26 cellular contexts compared by ENCODE assay signal in genomic region chrX:20159811-20160385, GRCh38. TPM values are rescaled to one million over a fixed set of nuclear protein-coding genes. Genes with fewer than 3 reads are reported as not detected.
DNase-seq lines count a peak whose midpoint lies in the region; ATAC-seq and TF ChIP-seq lines count a peak whose summit lies in the region.
"Had no signal": no experiment of that assay in that cellular context is flagged by ENCODE, and none has a peak within 500 bp of the region (broad histone marks: within the 10 kb centered on the region; RNA-seq: fewer than 3 reads in every experiment).

No MANE protein-coding gene starts in this region.

- no peaks in the 10 kb centered on the region for H3K27me3 Mint-ChIP-seq in activated CD4-positive, alpha-beta memory T cell treated with anti-CD3 and anti-CD28 coated beads for 36 hours
- H3K27me3 Mint-ChIP-seq in activated CD4-positive, alpha-beta memory T cell treated with anti-CD3 and anti-CD28 coated beads, Interleukin-2, amount 10 ng/mL, durations not matched to agents 7 days and 5 days = no peaks in the 10 kb centered on the region
- no peaks in the 10 kb centered on the region for H3K27me3 Mint-ChIP-seq in CD8-positive, alpha-beta T cell (ENCODE audit: low read depth)
- no peaks in the 10 kb centered on the region for H3K27me3 Mint-ChIP-seq in T-helper 17 cell

- H3K4me1 Mint-ChIP-seq in activated CD4-positive, alpha-beta memory T cell treated with anti-CD3 and anti-CD28 coated beads for 36 hours (ENCODE audit: low read depth) = no peaks in the 10 kb centered on the region
- H3K4me1 Mint-ChIP-seq in activated CD4-positive, alpha-beta memory T cell treated with anti-CD3 and anti-CD28 coated beads, Interleukin-2, amount 10 ng/mL, durations not matched to agents 7 days and 5 days = no peaks in the 10 kb centered on the region
- H3K4me1 Mint-ChIP-seq in CD8-positive, alpha-beta T cell (ENCODE audit: low read depth) = peaks cover 3% of the 10 kb centered on the region
- peaks cover 4% of the 10 kb centered on the region for H3K4me1 Mint-ChIP-seq in T-helper 17 cell
- H3K4me1 Mint-ChIP-seq: GM23338 had no signal

- H3K27ac Mint-ChIP-seq in activated CD4-positive, alpha-beta memory T cell treated with anti-CD3 and anti-CD28 coated beads for 36 hours = peak overlapping the region; percentile 10
- no peak overlapping the region for H3K27ac Mint-ChIP-seq in activated CD4-positive, alpha-beta memory T cell treated with anti-CD3 and anti-CD28 coated beads, Interleukin-2, amount 10 ng/mL, durations not matched to agents 7 days and 5 days
- peak overlapping the region; percentile 71 for H3K27ac Mint-ChIP-seq in CD8-positive, alpha-beta T cell
- H3K27ac Mint-ChIP-seq in T-helper 17 cell = peak overlapping the region; percentile 57
- H3K27ac Mint-ChIP-seq: GM23338 had no signal

- CTCF ChIA-PET in activated CD4-positive, alpha-beta memory T cell treated with anti-CD3 and anti-CD28 coated beads for 36 hours (lab: Charles Lee) = no interaction called here
- CTCF ChIA-PET in activated CD4-positive, alpha-beta memory T cell treated with anti-CD3 and anti-CD28 coated beads, Interleukin-2, amount 10 ng/mL, durations not matched to agents 7 days and 5 days (lab: Charles Lee) = no interaction called here
- CTCF ChIA-PET in CD8-positive, alpha-beta T cell (lab: Charles Lee) = no interaction called here

- H3K4me1 ChIP-seq in CD8-positive, alpha-beta T cell (ENCODE audit: insufficient read depth, low read length) = no peaks in the 10 kb centered on the region

- ATAC-seq in CD8-positive, alpha-beta T cell = no peak
- ATAC-seq in T-helper 17 cell = no peak
- ATAC-seq: GM12878, GM23338, Panc1 had no signal

- no peaks in the 10 kb centered on the region for H3K9me3 Mint-ChIP-seq in activated CD4-positive, alpha-beta memory T cell treated with anti-CD3 and anti-CD28 coated beads for 36 hours
- no peaks in the 10 kb centered on the region for H3K9me3 Mint-ChIP-seq in activated CD4-positive, alpha-beta memory T cell treated with anti-CD3 and anti-CD28 coated beads, Interleukin-2, amount 10 ng/mL, durations not matched to agents 7 days and 5 days
- no peaks in the 10 kb centered on the region for H3K9me3 Mint-ChIP-seq in CD8-positive, alpha-beta T cell
- H3K9me3 Mint-ChIP-seq: GM23338 had no signal

- intact Hi-C loops in activated CD4-positive, alpha-beta memory T cell treated with anti-CD3 and anti-CD28 coated beads for 36 hours (cut with micrococcal nuclease) = no loop called here
- intact Hi-C loops in CD8-positive, alpha-beta T cell (cut with DNase I, micrococcal nuclease) = no loop called here

- peaks cover 12% of the 10 kb centered on the region for H3K36me3 ChIP-seq in CD8-positive, alpha-beta T cell (ENCODE audit: insufficient read depth, low read length)

- no peaks in the 10 kb centered on the region for H3K9me3 ChIP-seq in CD8-positive, alpha-beta T cell (ENCODE audit: low read length)
- no peaks in the 10 kb centered on the region for H3K9me3 ChIP-seq in T-helper 17 cell (ENCODE audit: control insufficient read depth, low read length, poor library complexity, severe bottlenecking)
- H3K9me3 ChIP-seq: HAP-1 had no signal

- H3K27ac ChIP-seq in CD8-positive, alpha-beta T cell (ENCODE audit: low read depth, low read length) = no peak overlapping the region
- H3K27ac ChIP-seq: KMS-11 had no signal

- DNase-seq in activated CD4-positive, alpha-beta memory T cell treated with anti-CD3 and anti-CD28 coated beads for 36 hours = no peak
- no peak for DNase-seq in activated CD4-positive, alpha-beta memory T cell treated with anti-CD3 and anti-CD28 coated beads, Interleukin-2, amount 10 ng/mL, durations not matched to agents 7 days and 5 days
- no peak for DNase-seq in CD8-positive, alpha-beta T cell
- DNase-seq in T-helper 17 cell (no peak), foreskin melanocyte (peak; percentile 39), glomerular visceral epithelial cell (ENCODE audit: extremely low spot score) (no peak)
- DNase-seq in activated CD4-positive, alpha-beta T cell treated with anti-CD3 and anti-CD28 coated beads, Interleukin-2, amount 50 U/mL, for 48 hours = no peak
- no peak for DNase-seq in activated effector memory CD4-positive, alpha-beta T cell treated with anti-CD3 and anti-CD28 coated beads, Interleukin-2, amount 50 U/mL, for 16 hours
- DNase-seq: 8988T, AML-193, C1 segment of cervical spinal cord, DND-41, IMR-90, MV-4-11, NCI-H1694, NCI-H2081, NCI-H2171, NCI-H345, NCI-H524, NCI-H82, SIG-M5 had no signal

- H3K27me3 ChIP-seq in CD8-positive, alpha-beta T cell (ENCODE audit: insufficient read depth, low read length) = no peaks in the 10 kb centered on the region

- no peak overlapping the region for H3K4me3 ChIP-seq in CD8-positive, alpha-beta T cell (ENCODE audit: low read depth, low read length)
- H3K4me3 ChIP-seq: GM12878, GM23338, HAP-1 had no signal

- no peak for TF ChIP-seq CTCF in CD8-positive, alpha-beta T cell (IDR thresholded peaks at IDR 0.05)

- H3K36me3 Mint-ChIP-seq in activated CD4-positive, alpha-beta memory T cell treated with anti-CD3 and anti-CD28 coated beads for 36 hours = peaks cover 16% of the 10 kb centered on the region
- peaks cover 46% of the 10 kb centered on the region for H3K36me3 Mint-ChIP-seq in activated CD4-positive, alpha-beta memory T cell treated with anti-CD3 and anti-CD28 coated beads, Interleukin-2, amount 10 ng/mL, durations not matched to agents 7 days and 5 days (ENCODE audit: low read depth)
- peaks cover 57% of the 10 kb centered on the region for H3K36me3 Mint-ChIP-seq in CD8-positive, alpha-beta T cell
- peaks cover 7% of the 10 kb centered on the region for H3K36me3 Mint-ChIP-seq in T-helper 17 cell (ENCODE audit: low read depth)

- POLR2A ChIA-PET in activated CD4-positive, alpha-beta memory T cell treated with anti-CD3 and anti-CD28 coated beads for 36 hours (lab: Charles Lee) = no interaction called here
- POLR2A ChIA-PET in activated CD4-positive, alpha-beta memory T cell treated with anti-CD3 and anti-CD28 coated beads, Interleukin-2, amount 10 ng/mL, durations not matched to agents 7 days and 5 days (lab: Charles Lee) = no interaction called here
- POLR2A ChIA-PET in CD8-positive, alpha-beta T cell (lab: Charles Lee) = interaction anchor here (0.7 kb wide), 1 partner anchor 247 kb away, joined by 3 read pairs; no protein-coding TSS in a partner anchor

- H3K4me3 Mint-ChIP-seq in activated CD4-positive, alpha-beta memory T cell treated with anti-CD3 and anti-CD28 coated beads for 36 hours = no peak overlapping the region
- no peak overlapping the region for H3K4me3 Mint-ChIP-seq in activated CD4-positive, alpha-beta memory T cell treated with anti-CD3 and anti-CD28 coated beads, Interleukin-2, amount 10 ng/mL, durations not matched to agents 7 days and 5 days
- no peak overlapping the region for H3K4me3 Mint-ChIP-seq in CD8-positive, alpha-beta T cell
- no peak overlapping the region for H3K4me3 Mint-ChIP-seq in T-helper 17 cell
- H3K4me3 Mint-ChIP-seq: GM23338 had no signal

RNA-seq across cellular contexts. Expression of gene EIF1AX, which starts 18.3 kb away (rescaled TPM):
- 100 to 1,000 TPM; 117 to 121 TPM for total RNA-seq in activated CD4-positive, alpha-beta memory T cell treated with anti-CD3 and anti-CD28 coated beads for 36 hours
- 10 to 100 TPM; 51.2 to 54.5 TPM for total RNA-seq in activated CD4-positive, alpha-beta memory T cell treated with anti-CD3 and anti-CD28 coated beads, Interleukin-2, amount 10 ng/mL, durations not matched to agents 7 days and 5 days
- 10 to 100 TPM; 71.7 to 73.3 TPM for total RNA-seq in CD8-positive, alpha-beta T cell
- 10 to 100 TPM; 34.3 to 36.5 TPM for total RNA-seq in T-helper 17 cell

RNA-seq across cellular contexts. Expression of gene MAP7D2, which starts 43.2 kb away (rescaled TPM):
- under 1 TPM; 0.22 to 0.24 TPM for total RNA-seq in activated CD4-positive, alpha-beta memory T cell treated with anti-CD3 and anti-CD28 coated beads for 36 hours
- total RNA-seq in activated CD4-positive, alpha-beta memory T cell treated with anti-CD3 and anti-CD28 coated beads, Interleukin-2, amount 10 ng/mL, durations not matched to agents 7 days and 5 days = under 1 TPM; 0.43 to 0.50 TPM
- under 1 TPM in 1 of 2 experiments, not detected in 1; 0.11 TPM for total RNA-seq in CD8-positive, alpha-beta T cell
- under 1 TPM in 1 of 2 donors, not detected in 1; 0.08 TPM for total RNA-seq in T-helper 17 cell
